ENCODE assay signal across 8 cellular contexts in genomic region chr2:191677646-191678436, GRCh38. TPM values are rescaled to one million over a fixed set of nuclear protein-coding genes. Genes with fewer than 3 reads are reported as not detected.
DNase-seq lines count a peak whose midpoint lies in the region; ATAC-seq and TF ChIP-seq lines count a peak whose summit lies in the region.

Gene NABP1 (plus strand): TSS chr2:191678136. CDS start chr2:191678615, 479 bp downstream.

- peak within 1 kb of the TSS; percentile 92 for H3K4me3 Mint-ChIP-seq in activated naive CD4-positive, alpha-beta T cell treated with anti-CD3 and anti-CD28 coated beads, Interleukin-2, amount 50 U/mL, for 24 hours

- H3K36me3 Mint-ChIP-seq in activated naive CD4-positive, alpha-beta T cell treated with anti-CD3 and anti-CD28 coated beads, Interleukin-2, amount 50 U/mL, for 24 hours: peaks cover 19% of the 10 kb centered on the region

- peaks cover 40% of the 10 kb centered on the region for H3K4me1 ChIP-seq in suprapubic skin

- H3K27ac Mint-ChIP-seq in activated naive CD4-positive, alpha-beta T cell treated with anti-CD3 and anti-CD28 coated beads, Interleukin-2, amount 50 U/mL, for 24 hours: peak within 1 kb of the TSS; percentile 99

- H3K4me1 Mint-ChIP-seq in activated naive CD4-positive, alpha-beta T cell treated with anti-CD3 and anti-CD28 coated beads, Interleukin-2, amount 50 U/mL, for 24 hours: peaks cover 46% of the 10 kb centered on the region

- TF ChIP-seq POLR2A in suprapubic skin (IDR thresholded peaks at IDR 0.05): peak; percentile 93 to 99

- peak; percentile 95 for DNase-seq in GM10266 (ENCODE audit: extremely low spot score)
- peak; percentile 91 for DNase-seq in NCI-H1105 (lab: John Stamatoyannopoulos, UW)
- DNase-seq in SKM-1 (lab: John Stamatoyannopoulos, UW; ENCODE audit: unreplicated experiment): peak; percentile 97
- DNase-seq in globus pallidus (ENCODE audit: low spot score): peak; percentile 98
- peak; percentile 97 for DNase-seq in occipital lobe (lab: John Stamatoyannopoulos, UW)
- DNase-seq in suprapubic skin (ENCODE audit: low spot score in 2 of 2): peak; percentile 99

- ATAC-seq in HG02623 (IDR thresholded peaks at IDR 0.05; ENCODE audit: unreplicated experiment): peak; percentile 58

- H3K27me3 ChIP-seq in suprapubic skin: no peaks in the 10 kb centered on the region

- peak within 1 kb of the TSS; percentile 77 for H3K4me3 ChIP-seq in suprapubic skin

- no peaks in the 10 kb centered on the region for H3K9me3 ChIP-seq in suprapubic skin

- no peak for TF ChIP-seq EP300 in suprapubic skin (IDR thresholded peaks at IDR 0.05)

- peak within 1 kb of the TSS; percentile 94 for H3K27ac ChIP-seq in suprapubic skin

- no peaks in the 10 kb centered on the region for H3K9me3 Mint-ChIP-seq in activated naive CD4-positive, alpha-beta T cell treated with anti-CD3 and anti-CD28 coated beads, Interleukin-2, amount 50 U/mL, for 24 hours

- H3K27me3 Mint-ChIP-seq in activated naive CD4-positive, alpha-beta T cell treated with anti-CD3 and anti-CD28 coated beads, Interleukin-2, amount 50 U/mL, for 24 hours: no peaks in the 10 kb centered on the region

- TF ChIP-seq CTCF in GM10266 (IDR thresholded peaks at IDR 0.05; ENCODE audit: control insufficient read depth, insufficient read depth, low read depth, missing control alignments) (no peak), suprapubic skin (IDR thresholded peaks at IDR 0.05) (no peak)

- WGBS in suprapubic skin: under 1% methylated on average over 62 of the region's 66 CpGs

- H3K36me3 ChIP-seq in suprapubic skin: peaks cover 2% of the 10 kb centered on the region

RNA-seq across cellular contexts. Expression of gene NABP1, which starts in this region (rescaled TPM):
- total RNA-seq in occipital lobe: 9.2 TPM
- 10 to 100 TPM in 3 of 4 donors, 1 to 10 TPM in 1; 6.3 to 33.6 (median 16.1) TPM for total RNA-seq in suprapubic skin

Comparison
In these comparisons a context has a peak if more than half of its experiments do, and no peak if none do; other contexts are left out.
1. Peak in every context shown above with its lines: DNase-seq, ATAC-seq, H3K4me3 ChIP-seq and H3K27ac ChIP-seq.